In the genomic region with DNA sequence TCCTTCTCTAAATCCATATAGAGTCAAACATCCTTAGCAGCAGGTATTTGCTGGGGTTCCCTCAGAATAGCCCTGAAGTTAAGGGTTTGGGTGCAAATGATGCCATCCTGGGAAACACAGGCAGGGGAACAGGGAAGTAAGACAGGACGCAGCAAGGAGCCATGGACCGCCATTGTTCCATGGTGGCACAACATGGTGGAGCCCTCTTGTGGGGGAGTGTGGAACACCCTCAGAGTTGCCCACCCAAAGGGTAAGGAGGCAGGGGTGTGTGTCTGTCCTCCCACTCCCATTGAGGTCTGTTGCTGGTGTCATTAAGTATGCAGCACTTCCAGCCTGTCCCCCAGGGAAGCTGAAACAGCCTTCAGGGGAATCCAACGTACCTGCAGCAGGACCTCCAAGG, we compare ENCODE assay signal across 10 cellular contexts. TPM values are rescaled to one million over a fixed set of nuclear protein-coding genes. Genes with fewer than 3 reads are reported as not detected.
DNase-seq lines count a peak whose midpoint lies in the region; ATAC-seq and TF ChIP-seq lines count a peak whose summit lies in the region.
"Had no signal": no experiment of that assay in that cellular context is flagged by ENCODE, and none has a peak within 500 bp of the region (broad histone marks: within the 10 kb centered on the region; RNA-seq: fewer than 3 reads in every experiment).

No MANE protein-coding gene starts in this region.

- no peaks in the 10 kb centered on the region for H3K79me2 ChIP-seq in Karpas-422 (ENCODE audit: low read length)

- H3K36me3 Mint-ChIP-seq in natural killer cell (no peaks in the 10 kb centered on the region), endothelial cell (ENCODE audit: low read depth, unreplicated experiment) (no peaks in the 10 kb centered on the region)
- H3K36me3 Mint-ChIP-seq in natural killer cell treated with Interleukin-12 subunit alpha and Interleukin-12 subunit beta and Interleukin-15 and Interleukin-18, amount 100 ng/mL, for 72 hours = peaks cover 4% of the 10 kb centered on the region

- no peak overlapping the region for H3K4me3 Mint-ChIP-seq in natural killer cell
- H3K4me3 Mint-ChIP-seq in natural killer cell treated with Interleukin-12 subunit alpha and Interleukin-12 subunit beta and Interleukin-15 and Interleukin-18, amount 100 ng/mL, for 72 hours = no peak overlapping the region
- H3K4me3 Mint-ChIP-seq in endothelial cell (ENCODE audit: unreplicated experiment) = no peak overlapping the region
- no peak overlapping the region for H3K4me3 Mint-ChIP-seq in stimulated activated naive CD8-positive, alpha-beta T cell treated with anti-CD3 and anti-CD28 coated beads, Interleukin-15, amount 100 ng/mL, for 72 hours

- H3K9me3 Mint-ChIP-seq in natural killer cell = no peaks in the 10 kb centered on the region
- peaks cover 2% of the 10 kb centered on the region for H3K9me3 Mint-ChIP-seq in natural killer cell treated with Interleukin-12 subunit alpha and Interleukin-12 subunit beta and Interleukin-15 and Interleukin-18, amount 100 ng/mL, for 72 hours
- no peaks in the 10 kb centered on the region for H3K9me3 Mint-ChIP-seq in endothelial cell (ENCODE audit: unreplicated experiment)
- H3K9me3 Mint-ChIP-seq in stimulated activated naive CD8-positive, alpha-beta T cell treated with anti-CD3 and anti-CD28 coated beads, Interleukin-15, amount 100 ng/mL, for 72 hours = no peaks in the 10 kb centered on the region

- H3K9me3 ChIP-seq in Karpas-422 (ENCODE audit: low read length) = no peaks in the 10 kb centered on the region
- H3K9me3 ChIP-seq in vagina = no peaks in the 10 kb centered on the region
- H3K9me3 ChIP-seq: gastroesophageal sphincter had no signal

- peaks cover 6% of the 10 kb centered on the region in 2 donors for H3K4me1 Mint-ChIP-seq in natural killer cell
- peaks cover 8 to 12% of the 10 kb centered on the region in 2 donors for H3K4me1 Mint-ChIP-seq in natural killer cell treated with Interleukin-12 subunit alpha and Interleukin-12 subunit beta and Interleukin-15 and Interleukin-18, amount 100 ng/mL, for 72 hours (ENCODE audit: low read depth in 2 of 2)
- H3K4me1 Mint-ChIP-seq in endothelial cell (ENCODE audit: unreplicated experiment) = no peaks in the 10 kb centered on the region
- H3K4me1 Mint-ChIP-seq in stimulated activated naive CD8-positive, alpha-beta T cell treated with anti-CD3 and anti-CD28 coated beads, Interleukin-15, amount 100 ng/mL, for 72 hours = peaks cover 9% of the 10 kb centered on the region

- H3K27me3 Mint-ChIP-seq in natural killer cell (ENCODE audit: low read depth in 2 of 2) (peaks cover 0 to 3% of the 10 kb centered on the region in 2 donors), endothelial cell (ENCODE audit: unreplicated experiment) (no peaks in the 10 kb centered on the region)
- peaks cover 9 to 16% of the 10 kb centered on the region in 2 donors for H3K27me3 Mint-ChIP-seq in natural killer cell treated with Interleukin-12 subunit alpha and Interleukin-12 subunit beta and Interleukin-15 and Interleukin-18, amount 100 ng/mL, for 72 hours
- peaks cover 12% of the 10 kb centered on the region for H3K27me3 Mint-ChIP-seq in stimulated activated naive CD8-positive, alpha-beta T cell treated with anti-CD3 and anti-CD28 coated beads, Interleukin-15, amount 100 ng/mL, for 72 hours

- H3K9me2 ChIP-seq in Karpas-422 (replicated peaks; ENCODE audit: insufficient read depth, low read length) = no peaks in the 10 kb centered on the region

- H3K27ac ChIP-seq in Karpas-422 (ENCODE audit: low read length) (no peak overlapping the region), vagina (no peak overlapping the region)
- H3K27ac ChIP-seq: gastroesophageal sphincter had no signal

- no peak for TF ChIP-seq POLR2A in vagina (IDR thresholded peaks at IDR 0.05)

- H4K20me1 ChIP-seq in Karpas-422 (ENCODE audit: insufficient read depth, low read depth, low read length) = no peaks in the 10 kb centered on the region

- H3K4me3 ChIP-seq in Karpas-422 (ENCODE audit: low read length) (no peak overlapping the region), vagina (no peak overlapping the region)
- H3K4me3 ChIP-seq: gastroesophageal sphincter had no signal

- no peak overlapping the region for H3K4me2 ChIP-seq in Karpas-422 (ENCODE audit: low read depth, low read length, poor library complexity, severe bottlenecking)

- peak in 1 of 3 donors; percentile 40 for ATAC-seq in natural killer cell
- ATAC-seq in natural killer cell treated with Interleukin-12 subunit alpha and Interleukin-12 subunit beta and Interleukin-15 and Interleukin-18, amount 100 ng/mL, for 72 hours = no peak
- ATAC-seq in stimulated activated naive CD8-positive, alpha-beta T cell treated with anti-CD3 and anti-CD28 coated beads, Interleukin-15, amount 100 ng/mL, for 72 hours = no peak
- ATAC-seq: gastroesophageal sphincter had no signal

- no peak for DNase-seq in natural killer cell
- DNase-seq in natural killer cell treated with Interleukin-12 subunit alpha and Interleukin-12 subunit beta and Interleukin-15 and Interleukin-18, amount 100 ng/mL, for 72 hours (ENCODE audit: low spot score) = no peak
- DNase-seq in Karpas-422 = peak; percentile 73
- peak; percentile 18 for DNase-seq in endothelial cell (ENCODE audit: low spot score)
- DNase-seq in stimulated activated naive CD8-positive, alpha-beta T cell treated with anti-CD3 and anti-CD28 coated beads, Interleukin-15, amount 100 ng/mL, for 72 hours = peak; percentile 17 to 21
- no peak for DNase-seq in C1 segment of cervical spinal cord (lab: John Stamatoyannopoulos, UW)
- DNase-seq in SK-N-DZ (ENCODE audit: low spot score) = no peak
- DNase-seq in vagina (ENCODE audit: extremely low spot score in 2 of 2) = no peak
- DNase-seq: NCI-H345 had no signal

- H3K27ac Mint-ChIP-seq in natural killer cell = no peak overlapping the region
- no peak overlapping the region for H3K27ac Mint-ChIP-seq in natural killer cell treated with Interleukin-12 subunit alpha and Interleukin-12 subunit beta and Interleukin-15 and Interleukin-18, amount 100 ng/mL, for 72 hours
- H3K27ac Mint-ChIP-seq in endothelial cell (ENCODE audit: unreplicated experiment) = no peak overlapping the region
- H3K27ac Mint-ChIP-seq in stimulated activated naive CD8-positive, alpha-beta T cell treated with anti-CD3 and anti-CD28 coated beads, Interleukin-15, amount 100 ng/mL, for 72 hours = no peak overlapping the region

- H3K4me1 ChIP-seq in Karpas-422 (ENCODE audit: low read length) = peaks cover 4% of the 10 kb centered on the region
- H3K4me1 ChIP-seq in vagina = no peaks in the 10 kb centered on the region
- H3K4me1 ChIP-seq: gastroesophageal sphincter had no signal

- H3K36me3 ChIP-seq in Karpas-422 (ENCODE audit: insufficient read depth, low read length) = no peaks in the 10 kb centered on the region
- no peaks in the 10 kb centered on the region for H3K36me3 ChIP-seq in vagina
- H3K36me3 ChIP-seq: gastroesophageal sphincter had no signal

- no peaks in the 10 kb centered on the region for H3K27me3 ChIP-seq in Karpas-422 (ENCODE audit: low read length)
- no peaks in the 10 kb centered on the region for H3K27me3 ChIP-seq in vagina

- TF ChIP-seq CTCF in natural killer cell (IDR thresholded peaks at IDR 0.05) = peak; percentile 33
- TF ChIP-seq CTCF in endothelial cell (IDR thresholded peaks at IDR 0.05; ENCODE audit: unreplicated experiment) = no peak
- TF ChIP-seq CTCF in vagina (IDR thresholded peaks at IDR 0.05) = no peak

- intact Hi-C loops in natural killer cell (cut with micrococcal nuclease) = no loop called here
- intact Hi-C loops in vagina (cut with DNase I) = no loop called here

- H3K9ac ChIP-seq in Karpas-422 (ENCODE audit: low read length) = no peak overlapping the region

- no peak overlapping the region for H2AFZ ChIP-seq in Karpas-422 (ENCODE audit: low read length)

RNA-seq across cellular contexts. Expression of a gene that starts 20.4 kb away (rescaled TPM):
- total RNA-seq in natural killer cell (1 to 10 TPM; 6.7 to 8.9 (median 8.2) TPM), endothelial cell (ENCODE audit: unreplicated experiment) (9.1 TPM), vagina (29.2 TPM)
- total RNA-seq in natural killer cell treated with Interleukin-12 subunit alpha and Interleukin-12 subunit beta and Interleukin-15 and Interleukin-18, amount 100 ng/mL, for 72 hours = 10 to 100 TPM; 10.1 to 11.5 TPM
- 2.5 and 3.4 TPM in 2 replicates for total RNA-seq in Karpas-422 (2014; rRNA removed; shearing (Covaris generic); ENCODE audit: low replicate concordance)
- polyA plus RNA-seq in SK-N-DZ (2014; cell fraction: cytosol; rRNA removed) = 10.9 and 14.7 TPM in 2 replicates
- polyA plus RNA-seq in SK-N-DZ (2014; cell fraction: nucleus; rRNA removed) = 4.6 and 5.6 TPM in 2 replicates

RNA-seq across cellular contexts. Expression of a gene that starts 33.5 kb away (rescaled TPM):
- total RNA-seq in natural killer cell (not detected), endothelial cell (ENCODE audit: unreplicated experiment) (5.4 TPM), vagina (8.3 TPM)
- under 1 TPM; 0.45 to 0.50 TPM for total RNA-seq in natural killer cell treated with Interleukin-12 subunit alpha and Interleukin-12 subunit beta and Interleukin-15 and Interleukin-18, amount 100 ng/mL, for 72 hours
- total RNA-seq in Karpas-422 (2014; rRNA removed; shearing (Covaris generic); ENCODE audit: low replicate concordance) = not detected in 2 replicates
- not detected in 2 replicates for polyA plus RNA-seq in SK-N-DZ (2014; cell fraction: cytosol; rRNA removed)
- not detected in 2 replicates for polyA plus RNA-seq in SK-N-DZ (2014; cell fraction: nucleus; rRNA removed)

Comparison
In these comparisons a context has a peak if more than half of its experiments do, and no peak if none do; other contexts are left out.
1. DNase-seq: peak in Karpas-422 (single experiment), endothelial cell (single experiment) and stimulated activated naive CD8-positive, alpha-beta T cell treated with anti-CD3 and anti-CD28 coated beads, Interleukin-15, amount 100 ng/mL, for 72 hours (2 of 2); none in natural killer cell (single experiment), natural killer cell treated with Interleukin-12 subunit alpha and Interleukin-12 subunit beta and Interleukin-15 and Interleukin-18, amount 100 ng/mL, for 72 hours (single experiment), C1 segment of cervical spinal cord (0 of 14), SK-N-DZ (single experiment) and vagina (0 of 2).